Comparison of ENCODE assay signal across 20 cellular contexts in the genomic region with DNA sequence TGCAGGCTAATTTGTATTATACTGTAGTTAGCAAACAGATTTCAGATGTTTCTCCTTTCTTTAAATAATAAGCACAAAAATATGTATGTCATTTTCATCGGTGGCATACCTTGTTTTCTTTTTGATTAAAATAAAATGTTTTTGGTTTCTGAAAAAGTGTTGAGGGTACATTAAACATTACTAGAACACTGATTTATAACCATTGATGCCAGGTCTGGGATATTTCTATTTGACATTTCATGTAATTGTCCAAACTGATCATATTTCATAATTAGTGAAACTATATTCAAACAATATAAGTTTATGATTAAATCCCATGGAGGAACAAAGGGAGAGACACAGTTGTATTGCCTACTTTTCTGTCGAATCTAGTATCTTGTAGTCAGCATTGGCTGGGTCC.
"Had no signal": no experiment of that assay in that cellular context is flagged by ENCODE, and none has a peak within 500 bp of the region (broad histone marks: within the 10 kb centered on the region; RNA-seq: fewer than 3 reads in every experiment).

No MANE protein-coding gene starts in this region.

- H3K27ac ChIP-seq: coronary artery, esophagus muscularis mucosa, hepatocyte, neutrophil, right atrium auricular region, sigmoid colon, stomach, upper lobe of left lung, uterus had no signal

- DNase-seq: effector CD4-positive, alpha-beta T cell; endodermal cell; foreskin melanocyte; head of caudate nucleus; kidney glomerular epithelial cell; mesendoderm; naive thymus-derived CD4-positive, alpha-beta T cell; posterior cingulate gyrus; sigmoid colon; stimulated activated CD4-positive, alpha-beta T cell treated with anti-CD3 and anti-CD28 coated beads, Interleukin-12 subunit alpha, Interleukin-12 subunit beta, amount 100 ng/mL, for 4 hours; stimulated activated naive CD4-positive, alpha-beta T cell; stomach; substantia nigra; upper lobe of left lung; uterus had no signal

- H3K27me3 ChIP-seq: esophagus muscularis mucosa, hepatocyte, neutrophil, right atrium auricular region, sigmoid colon, stomach, upper lobe of left lung, uterus had no signal

- H3K4me3 ChIP-seq: coronary artery, esophagus muscularis mucosa, hepatocyte, right atrium auricular region, sigmoid colon, stomach, upper lobe of left lung, uterus had no signal

- H3K4me2 ChIP-seq: hepatocyte had no signal

- H2AFZ ChIP-seq: hepatocyte had no signal

- H3K79me2 ChIP-seq: hepatocyte had no signal

- H3K36me3 ChIP-seq: esophagus muscularis mucosa, neutrophil, right atrium auricular region, sigmoid colon, stomach, upper lobe of left lung, uterus had no signal

- ATAC-seq: naive thymus-derived CD4-positive, alpha-beta T cell had no signal

- H3K9me3 ChIP-seq: esophagus muscularis mucosa, neutrophil, right atrium auricular region, sigmoid colon, stomach, upper lobe of left lung, uterus had no signal

- H3K4me1 ChIP-seq: right atrium auricular region, stomach, uterus had no signal
